7 cellular contexts compared by ENCODE assay signal in the genomic region with DNA sequence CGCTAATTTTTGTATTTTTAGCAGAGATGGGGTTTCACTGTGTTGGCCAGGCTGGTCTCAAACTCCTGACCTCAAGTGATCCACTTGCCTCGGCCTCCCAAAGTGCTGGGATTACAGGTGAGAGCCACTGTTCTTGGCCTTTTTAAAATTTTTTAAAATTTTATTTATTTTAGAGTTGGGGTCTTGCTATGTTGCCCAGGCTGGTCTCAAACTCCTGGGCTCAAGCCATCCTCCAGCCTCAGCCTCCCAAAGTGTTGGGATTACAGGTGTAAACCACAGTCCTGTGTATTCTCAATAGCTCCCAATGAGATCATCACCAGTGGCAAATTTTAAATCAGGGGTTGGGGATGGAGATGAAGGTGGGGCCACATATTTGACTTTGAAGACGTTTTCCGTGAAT. TPM values are rescaled to one million over a fixed set of nuclear protein-coding genes. Genes with fewer than 3 reads are reported as not detected.
A peak's percentile ranks its signal among the peaks of the same experiment; 100 is the strongest.
DNase-seq lines count a peak whose midpoint lies in the region; ATAC-seq and TF ChIP-seq lines count a peak whose summit lies in the region.
"Not testable (repeated sequence)": the region's sequence is repeated elsewhere in the genome, so short reads cannot be mapped to it uniquely, and the experiment has no call there.

No MANE protein-coding gene starts in this region.

- not testable (repeated sequence) for H3K4me1 ChIP-seq in HEK293 (ENCODE audit: control insufficient read depth, insufficient read depth, low read length)
- H3K4me1 ChIP-seq in mammary epithelial cell (ENCODE audit: insufficient read depth, low read length), result peaks cover 25% of the 10 kb centered on the region

- H3K79me2 ChIP-seq in mammary epithelial cell (ENCODE audit: insufficient read depth, low read length), result peaks cover 42% of the 10 kb centered on the region

- H3K36me3 ChIP-seq in HEK293 (ENCODE audit: control insufficient read depth in 2 of 2, insufficient read depth in 1 of 2, low read length in 2 of 2); mammary epithelial cell (ENCODE audit: insufficient read depth, low read length): not testable (repeated sequence)

- H3K4me3 ChIP-seq in HEK293 (ENCODE audit: low read depth, low read length), result not testable (repeated sequence)
- H3K4me3 ChIP-seq in mammary epithelial cell (replicated peaks in 1 of 3; ENCODE audit: insufficient read depth in 1 of 3, low read depth in 2 of 3, low read length in 3 of 3), result peak overlapping the region in 1 of 3 experiments; percentile 26

- not testable (repeated sequence) for BruUV-seq in mammary epithelial cell (replicated peaks; lab: Mats Ljungman, UMichigan)

- POLR2A ChIA-PET in CD4-positive, alpha-beta T cell (lab: Charles Lee); HEK293 (lab: Yijun Ruan, JAX); T-cell (lab: Charles Lee): not testable (repeated sequence)

- CTCF ChIA-PET in CD4-positive, alpha-beta T cell (lab: Charles Lee); T-cell (lab: Charles Lee); mammary epithelial cell (lab: Charles Lee; ENCODE audit: low non-redundant PET): not testable (repeated sequence)
- CTCF ChIA-PET in HEK293 (lab: Yijun Ruan, JAX), result interaction anchor here (0.7 kb wide), 1 partner anchor 1081 kb away, joined by 3 read pairs; no protein-coding TSS in a partner anchor

- H3K27me3 Mint-ChIP-seq in CD4-positive, alpha-beta T cell; T-cell; activated T-cell treated with anti-CD3 and anti-CD28 coated beads, Interleukin-2, amount 50 U/mL, for 4 hours (ENCODE audit: low read depth): not testable (repeated sequence)
- H3K27me3 Mint-ChIP-seq in immature natural killer cell (ENCODE audit: low read depth in 3 of 3) (peaks cover 9 to 14% (median 12%) of the 10 kb centered on the region in 3 donors), neural crest cell (ENCODE audit: low read depth) (peaks cover 20% of the 10 kb centered on the region)

- H3K9ac ChIP-seq in mammary epithelial cell (ENCODE audit: insufficient read depth, low read length), result not testable (repeated sequence)

- H3K9me3 Mint-ChIP-seq in CD4-positive, alpha-beta T cell; T-cell; activated T-cell treated with anti-CD3 and anti-CD28 coated beads, Interleukin-2, amount 50 U/mL, for 4 hours; immature natural killer cell; neural crest cell: not testable (repeated sequence)

- H3K27me3 ChIP-seq in CD4-positive, alpha-beta T cell (ENCODE audit: control insufficient read depth, insufficient read depth, low read length); mammary epithelial cell (ENCODE audit: insufficient read depth, low read length): not testable (repeated sequence)

- TF ChIP-seq CTCF in CD4-positive, alpha-beta T cell (IDR thresholded peaks at IDR 0.05); HEK293 (tag by site-specific recombination; IDR thresholded peaks at IDR 0.05); mammary epithelial cell (conservative IDR thresholded peaks at IDR 0.05 in 1 of 2, IDR thresholded peaks at IDR 0.05 in 1 of 2; ENCODE audit: extremely low read depth in 1 of 2, insufficient read depth in 1 of 2, low read depth in 1 of 2, low read length in 2 of 2); neural crest cell (conservative IDR thresholded peaks at IDR 0.05): not testable (repeated sequence)

- 98% methylated on average over 4 of the region's 4 CpGs for WGBS in mammary epithelial cell (ENCODE audit: low coverage, missing lambda C conversion rate)

- H3K4me2 ChIP-seq in mammary epithelial cell (ENCODE audit: insufficient read depth, low read depth, low read length), result peak overlapping the region; percentile 85

- intact Hi-C loops in CD4-positive, alpha-beta T cell (cut with DNase I, micrococcal nuclease), result loop anchor here (2.0 to 10.0 kb wide), 4 partner anchors 64 to 931 kb away; partner anchors contain the start of genes CDK20 (in 2 of the 2) and SECISBP2 (in 1 of the 2)
- intact Hi-C loops in mammary epithelial cell (cut with micrococcal nuclease), result loop anchor here (5.0 kb wide), 2 partner anchors 44 to 114 kb away; no protein-coding TSS in a partner anchor

- not testable (repeated sequence) for ATAC-seq in CD4-positive, alpha-beta T cell (ENCODE audit: poor library complexity); T-cell (replicated peaks in 1 of 4); activated T-cell treated with anti-CD3 and anti-CD28 coated beads, Interleukin-2, amount 50 U/mL, for 4 hours

- H3K27ac ChIP-seq in CD4-positive, alpha-beta T cell (ENCODE audit: low read depth, low read length); HEK293 (ENCODE audit: extremely low read depth, low read depth, low read length); mammary epithelial cell (ENCODE audit: insufficient read depth, low read depth, low read length): not testable (repeated sequence)

- in situ Hi-C loops in mammary epithelial cell (cut with MboI; ENCODE audit: low sequenced_read_pairs in 2 of 2), result loop anchor here in 1 of 2 donors (25.0 kb wide), 1 partner anchor 199 kb away; no protein-coding TSS in a partner anchor

- not testable (repeated sequence) for H4K20me1 ChIP-seq in mammary epithelial cell (ENCODE audit: insufficient read depth, low read length)

- not testable (repeated sequence) for DNase-seq in CD4-positive, alpha-beta T cell; T-cell; activated T-cell treated with anti-CD3 and anti-CD28 coated beads, Interleukin-2, amount 50 U/mL, for 4 hours; mammary epithelial cell; immature natural killer cell; neural crest cell (ENCODE audit: low read depth, low spot score)

- H3K9me3 ChIP-seq in CD4-positive, alpha-beta T cell (ENCODE audit: control insufficient read depth, low read length); HEK293 (ENCODE audit: control insufficient read depth, insufficient read depth, low read depth, low read length); mammary epithelial cell (replicated peaks; ENCODE audit: insufficient read depth, low read length): not testable (repeated sequence)

- peaks cover 15% of the 10 kb centered on the region for H3K36me3 Mint-ChIP-seq in CD4-positive, alpha-beta T cell (ENCODE audit: low read depth)
- H3K36me3 Mint-ChIP-seq in T-cell; activated T-cell treated with anti-CD3 and anti-CD28 coated beads, Interleukin-2, amount 50 U/mL, for 4 hours (ENCODE audit: insufficient read depth); immature natural killer cell; neural crest cell (ENCODE audit: low read depth): not testable (repeated sequence)

- H3K4me3 Mint-ChIP-seq in CD4-positive, alpha-beta T cell, result peak overlapping the region; percentile 49
- H3K4me3 Mint-ChIP-seq in T-cell (peak overlapping the region; percentile 0 to 92 (median 28)), immature natural killer cell (peak overlapping the region in 4 of 5 donors; percentile 10 to 54 (median 44)), neural crest cell (peak overlapping the region; percentile 96)
- peak overlapping the region; percentile 1 for H3K4me3 Mint-ChIP-seq in activated T-cell treated with anti-CD3 and anti-CD28 coated beads, Interleukin-2, amount 50 U/mL, for 4 hours

- peaks cover 26% of the 10 kb centered on the region for H3K4me1 Mint-ChIP-seq in CD4-positive, alpha-beta T cell (ENCODE audit: low read depth)
- peaks cover 17 to 26% (median 20%) of the 10 kb centered on the region in 3 donors for H3K4me1 Mint-ChIP-seq in T-cell
- H3K4me1 Mint-ChIP-seq in activated T-cell treated with anti-CD3 and anti-CD28 coated beads, Interleukin-2, amount 50 U/mL, for 4 hours (ENCODE audit: low read depth), result peaks cover 15% of the 10 kb centered on the region
- peaks cover 23 to 28% of the 10 kb centered on the region in 2 donors for H3K4me1 Mint-ChIP-seq in immature natural killer cell
- peaks cover 25% of the 10 kb centered on the region for H3K4me1 Mint-ChIP-seq in neural crest cell

- H3K27ac Mint-ChIP-seq in CD4-positive, alpha-beta T cell, result peak overlapping the region; percentile 100
- H3K27ac Mint-ChIP-seq in T-cell; neural crest cell (ENCODE audit: unreplicated experiment): not testable (repeated sequence)
- H3K27ac Mint-ChIP-seq in immature natural killer cell, result peak overlapping the region in 3 of 6 donors; percentile 23 to 86 (median 34)

- dilution Hi-C loops in mammary epithelial cell (cut with HindIII; ENCODE audit: low sequenced_read_pairs), result loop anchor here (25.0 kb wide), 1 partner anchor 199 kb away; no protein-coding TSS in a partner anchor

- not testable (repeated sequence) for H2AFZ ChIP-seq in mammary epithelial cell (ENCODE audit: low read depth, low read length)

TF ChIP-seq in HEK293, 187 proteins besides CTCF, POLR2A, EP300 and RAD21:
- peak; percentile 59; the same call in 1 of the 2 replicates for TF ChIP-seq ZNF121 (tag by site-specific recombination; IDR thresholded peaks at IDR 0.05)

RNA-seq across cellular contexts. Expression of gene SPIN1, which starts 2.1 kb away (rescaled TPM):
- total RNA-seq in CD4-positive, alpha-beta T cell, result 10 to 100 TPM; 27.7 to 30.3 TPM
- total RNA-seq in T-cell, result 10 to 100 TPM; 24.8 to 35.0 (median 29.4) TPM
- total RNA-seq in activated T-cell treated with anti-CD3 and anti-CD28 coated beads, Interleukin-2, amount 50 U/mL, for 4 hours, result 10 to 100 TPM; 16.2 to 17.8 (median 16.3) TPM
- total RNA-seq in mammary epithelial cell, result 10 to 100 TPM; 86.7 to 98.2 TPM
- polyA plus RNA-seq in mammary epithelial cell, result 44.6 TPM
- 252 TPM for polyA minus RNA-seq in mammary epithelial cell
- polyA plus RNA-seq in immature natural killer cell, result 10 to 100 TPM; 24.5 to 49.1 (median 35.1) TPM
- 76.3 and 77.6 TPM in 2 replicates for total RNA-seq in neural crest cell

Comparison
In these comparisons a context has a peak if more than half of its experiments do, and no peak if none do; other contexts are left out.
1. H3K4me3 Mint-ChIP-seq: peak in every context shown above with its lines; median percentile 96 in neural crest cell; 49 in CD4-positive, alpha-beta T cell; 44 in immature natural killer cell; 28 in T-cell; 1 in activated T-cell treated with anti-CD3 and anti-CD28 coated beads, Interleukin-2, amount 50 U/mL, for 4 hours.